Comparison of ENCODE assay signal across 11 cellular contexts in the genomic region with DNA sequence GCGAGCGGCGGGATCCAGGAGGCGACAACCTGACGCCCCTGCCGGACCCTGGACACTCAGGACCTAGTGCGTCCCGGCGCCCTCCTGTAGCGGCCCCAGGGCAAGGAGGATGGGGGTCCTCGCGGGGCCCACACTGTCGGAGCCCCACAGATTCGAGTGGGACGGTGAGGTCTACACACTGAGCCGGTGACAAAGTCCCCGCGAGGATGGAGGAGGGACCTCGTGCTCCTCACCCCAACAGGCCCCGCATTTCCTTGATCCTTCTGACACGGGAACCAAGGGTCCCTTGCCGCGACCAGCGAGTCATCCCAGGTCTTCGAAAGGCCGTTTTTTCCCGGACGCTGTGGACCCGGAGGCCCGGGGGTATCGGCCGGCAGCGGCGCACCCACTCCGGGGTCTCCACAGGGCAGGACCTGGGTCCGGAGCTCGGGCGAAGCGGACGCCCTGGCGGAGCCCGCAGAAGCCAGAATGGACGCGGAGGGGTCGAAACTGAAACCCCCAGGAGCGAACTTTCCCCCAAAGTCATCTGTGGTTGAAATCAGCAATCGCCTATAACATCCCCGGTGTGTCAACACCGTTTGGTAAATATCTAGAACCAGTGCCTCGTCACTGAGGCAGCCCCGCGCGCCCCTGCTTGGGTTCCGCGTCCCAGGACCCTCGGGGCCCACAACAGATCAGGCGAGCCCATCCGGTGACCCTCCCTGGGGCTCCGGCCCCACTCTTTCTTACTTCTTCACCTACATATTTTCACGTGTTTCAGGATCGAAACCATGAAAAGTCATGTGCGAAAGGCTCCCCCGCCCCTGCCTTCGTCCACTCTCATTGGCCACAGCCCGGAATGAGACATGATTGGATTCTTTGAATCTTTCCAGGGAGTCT. TPM values are rescaled to one million over a fixed set of nuclear protein-coding genes. Genes with fewer than 3 reads are reported as not detected.
A peak's percentile ranks its signal among the peaks of the same experiment; 100 is the strongest.
DNase-seq lines count a peak whose midpoint lies in the region; ATAC-seq and TF ChIP-seq lines count a peak whose summit lies in the region.
"Not testable (repeated sequence)": the region's sequence is repeated elsewhere in the genome, so short reads cannot be mapped to it uniquely, and the experiment has no call there.
"Had no signal": no experiment of that assay in that cellular context is flagged by ENCODE, and none has a peak within 500 bp of the region (broad histone marks: within the 10 kb centered on the region; RNA-seq: fewer than 3 reads in every experiment).

No MANE protein-coding gene starts in this region.

- WGBS in GM23248 (ENCODE audit: low coverage in 1 of 2, low lambda C conversion rate in 2 of 2, missing lambda C conversion rate in 2 of 2), 2 experiments = 10 to 14% methylated on average over 41 to 43 of the region's 65 CpGs
- WGBS in mammary epithelial cell (ENCODE audit: low coverage, missing lambda C conversion rate) = 17% methylated on average over 13 of the region's 65 CpGs
- WGBS in sigmoid colon, 2 donors = 7 to 9% methylated on average over 41 to 51 of the region's 65 CpGs

- H3K9me2 ChIP-seq in GM23248 (ENCODE audit: insufficient read depth) = not testable (repeated sequence)

- not testable (repeated sequence) for H3K79me2 ChIP-seq in GM23248 (ENCODE audit: insufficient read depth); mammary epithelial cell (ENCODE audit: insufficient read depth, low read length); fibroblast of lung (ENCODE audit: control insufficient read depth, insufficient read depth, low read length)

- not testable (repeated sequence) for TF ChIP-seq POLR2A in sigmoid colon (IDR thresholded peaks at IDR 0.05)

- not testable (repeated sequence) for H3K36me3 Mint-ChIP-seq in T-helper 17 cell (ENCODE audit: low read depth); activated T-cell treated with anti-CD3 and anti-CD28 coated beads, Interleukin-2, amount 50 U/mL, for 72 hours (ENCODE audit: insufficient read depth in 2 of 2)

- not testable (repeated sequence) for BruUV-seq in mammary epithelial cell (replicated peaks; lab: Mats Ljungman, UMichigan)

- TF ChIP-seq EP300 in sigmoid colon (IDR thresholded peaks at IDR 0.05) = not testable (repeated sequence)

- not testable (repeated sequence) for ATAC-seq in T-helper 17 cell
- peak; percentile 34 to 60 for ATAC-seq in activated T-cell treated with anti-CD3 and anti-CD28 coated beads, Interleukin-2, amount 50 U/mL, for 72 hours (replicated peaks in 1 of 2)

- not testable (repeated sequence) for H2AFZ ChIP-seq in GM23248; fibroblast of lung (ENCODE audit: low read length)
- H2AFZ ChIP-seq in mammary epithelial cell (ENCODE audit: low read depth, low read length) = peak overlapping the region; percentile 26

- H3K36me3 ChIP-seq in GM23248 (ENCODE audit: low read depth); mammary epithelial cell (ENCODE audit: insufficient read depth, low read length); fibroblast of lung (ENCODE audit: control insufficient read depth, insufficient read depth, low read length); sigmoid colon: not testable (repeated sequence)

- H3K27me3 Mint-ChIP-seq in T-helper 17 cell = peaks cover 80% of the 10 kb centered on the region
- H3K27me3 Mint-ChIP-seq in activated T-cell treated with anti-CD3 and anti-CD28 coated beads, Interleukin-2, amount 50 U/mL, for 72 hours (ENCODE audit: low read depth) = peaks cover 82% of the 10 kb centered on the region

- H3K27me3 ChIP-seq in GM23248 (replicated peaks; ENCODE audit: insufficient read depth) = peaks cover 51% of the 10 kb centered on the region
- not testable (repeated sequence) for H3K27me3 ChIP-seq in mammary epithelial cell (ENCODE audit: insufficient read depth, low read length)
- H3K27me3 ChIP-seq in fibroblast of lung (ENCODE audit: control insufficient read depth, insufficient read depth, low read length) = peaks cover 41% of the 10 kb centered on the region
- H3K27me3 ChIP-seq in sigmoid colon = peaks cover 19 to 94% (median 58%) of the 10 kb centered on the region in 3 donors

- not testable (repeated sequence) for H3K4me1 Mint-ChIP-seq in T-helper 17 cell; activated T-cell treated with anti-CD3 and anti-CD28 coated beads, Interleukin-2, amount 50 U/mL, for 72 hours (ENCODE audit: low read depth)

- not testable (repeated sequence) for DNase-seq in GM23248; T-helper 17 cell; activated T-cell treated with anti-CD3 and anti-CD28 coated beads, Interleukin-2, amount 50 U/mL, for 72 hours; mammary epithelial cell; fibroblast of lung (ENCODE audit: low read depth in 2 of 2)
- DNase-seq in mesenteric fat pad (ENCODE audit: low spot score) (peak; percentile 71), sigmoid colon (peak; percentile 45)

- not testable (repeated sequence) for H4K20me1 ChIP-seq in GM23248 (ENCODE audit: insufficient read depth); mammary epithelial cell (ENCODE audit: insufficient read depth, low read length); fibroblast of lung (ENCODE audit: control insufficient read depth, extremely low read depth, insufficient read depth, low read length)

- not testable (repeated sequence) for H3K9me3 Mint-ChIP-seq in activated T-cell treated with anti-CD3 and anti-CD28 coated beads, Interleukin-2, amount 50 U/mL, for 72 hours

- dilution Hi-C loops in mammary epithelial cell (cut with HindIII; ENCODE audit: low sequenced_read_pairs) = not testable (repeated sequence)

- in situ Hi-C loops in GM23248 (cut with MboI); mammary epithelial cell (cut with MboI; ENCODE audit: low sequenced_read_pairs in 2 of 2): not testable (repeated sequence)

- H3K4me1 ChIP-seq in GM23248 (ENCODE audit: insufficient read depth); mammary epithelial cell (ENCODE audit: insufficient read depth, low read length); fibroblast of lung (ENCODE audit: control insufficient read depth, extremely low read depth, insufficient read depth, low read length); sigmoid colon: not testable (repeated sequence)

- H3K9ac ChIP-seq in GM23248; mammary epithelial cell (ENCODE audit: insufficient read depth, low read length); fibroblast of lung (ENCODE audit: insufficient read depth, low read length): not testable (repeated sequence)

- H3K4me3 ChIP-seq in GM23248; fibroblast of lung (replicated peaks in 1 of 4; ENCODE audit: control extremely low read depth in 1 of 4, insufficient read depth in 1 of 4, low read depth in 3 of 4, low read length in 4 of 4); sigmoid colon: not testable (repeated sequence)
- peak overlapping the region in 1 of 3 experiments; percentile 6 for H3K4me3 ChIP-seq in mammary epithelial cell (replicated peaks in 1 of 3; ENCODE audit: insufficient read depth in 1 of 3, low read depth in 2 of 3, low read length in 3 of 3)

- not testable (repeated sequence) for H3K27ac Mint-ChIP-seq in T-helper 17 cell; activated T-cell treated with anti-CD3 and anti-CD28 coated beads, Interleukin-2, amount 50 U/mL, for 72 hours

- TF ChIP-seq CTCF in mammary epithelial cell (conservative IDR thresholded peaks at IDR 0.05 in 1 of 2, IDR thresholded peaks at IDR 0.05 in 1 of 2; ENCODE audit: extremely low read depth in 1 of 2, insufficient read depth in 1 of 2, low read depth in 1 of 2, low read length in 2 of 2); fibroblast of lung (conservative IDR thresholded peaks at IDR 0.05 in 1 of 2, IDR thresholded peaks at IDR 0.05 in 1 of 2; ENCODE audit: low read depth in 1 of 2, low read length in 2 of 2); sigmoid colon (IDR thresholded peaks at IDR 0.05): not testable (repeated sequence)

- intact Hi-C loops in mammary epithelial cell (cut with micrococcal nuclease); sigmoid colon (cut with DNase I): not testable (repeated sequence)

- H3K4me3 Mint-ChIP-seq in T-helper 17 cell = peak overlapping the region; percentile 12
- H3K4me3 Mint-ChIP-seq in activated T-cell treated with anti-CD3 and anti-CD28 coated beads, Interleukin-2, amount 50 U/mL, for 72 hours = peak overlapping the region; percentile 69 to 80

- H3K4me2 ChIP-seq in GM23248 (ENCODE audit: unreplicated experiment) = peak overlapping the region; percentile 28
- H3K4me2 ChIP-seq in mammary epithelial cell (ENCODE audit: insufficient read depth, low read depth, low read length) = peak overlapping the region; percentile 57
- H3K4me2 ChIP-seq in fibroblast of lung (ENCODE audit: extremely low read depth, insufficient read depth, low read length) = peak overlapping the region; percentile 25

- H3F3A ChIP-seq in GM23248 (ENCODE audit: insufficient read depth) = not testable (repeated sequence)

- CTCF ChIA-PET in mammary epithelial cell (lab: Charles Lee; ENCODE audit: low non-redundant PET) = not testable (repeated sequence)

- not testable (repeated sequence) for H3K9me3 ChIP-seq in GM23248 (ENCODE audit: low read depth); T-helper 17 cell (ENCODE audit: control insufficient read depth, low read length, poor library complexity, severe bottlenecking); mammary epithelial cell (replicated peaks; ENCODE audit: insufficient read depth, low read length); fibroblast of lung (ENCODE audit: control insufficient read depth, insufficient read depth, low read depth, low read length); sigmoid colon

- not testable (repeated sequence) for H3K27ac ChIP-seq in GM23248; mammary epithelial cell (ENCODE audit: insufficient read depth, low read depth, low read length); fibroblast of lung (ENCODE audit: insufficient read depth, low read length); sigmoid colon

RNA-seq across cellular contexts. Expression of gene ULBP1, which starts 9.1 kb away (rescaled TPM):
- total RNA-seq in GM23248 (2014; rRNA removed; shearing (Covaris generic)) = 5.8 and 6.1 TPM in 2 replicates
- polyA plus RNA-seq in GM23248 (2016; fragmentation: Nextera tagmentation; extraction: Ambion mirVana) (8.7 and 9.1 TPM in 2 replicates), mammary epithelial cell (1.3 TPM), fibroblast of lung (1.1 and 2.1 TPM in 2 replicates), sigmoid colon (under 1 TPM in 1 of 3 donors, not detected in 2; 0.09 TPM)
- total RNA-seq in T-helper 17 cell (under 1 TPM in 1 of 2 donors, not detected in 1; 0.20 TPM), mammary epithelial cell (10 to 100 TPM in 1 of 2 donors, 1 to 10 TPM in 1; 5.2 to 23.5 TPM), fibroblast of lung (0.26 and 0.83 TPM in 2 replicates), mesenteric fat pad (0.19 TPM), sigmoid colon (under 1 TPM in 1 of 4 donors, not detected in 3; 0.55 TPM)
- 10 to 100 TPM in 1 of 2 donors, 1 to 10 TPM in 1; 9.4 to 12.4 TPM for total RNA-seq in activated T-cell treated with anti-CD3 and anti-CD28 coated beads, Interleukin-2, amount 50 U/mL, for 72 hours
- polyA minus RNA-seq in mammary epithelial cell (not detected), fibroblast of lung (ENCODE audit: low replicate concordance) (1.5 TPM in 1 of 2 replicates, not detected in the other)
- polyA plus RNA-seq in fibroblast of lung (2012) = 0.89 and 1.5 TPM in 2 replicates
- total RNA-seq: Peyer's patch, vagina had no signal

RNA-seq across cellular contexts. Expression of gene ULBP2, which starts 12.8 kb away (rescaled TPM):
- total RNA-seq in GM23248 (2014; rRNA removed; shearing (Covaris generic)) = 11.4 and 23.8 TPM in 2 replicates
- polyA plus RNA-seq in GM23248 (2016; fragmentation: Nextera tagmentation; extraction: Ambion mirVana) (29.5 and 30.1 TPM in 2 replicates), mammary epithelial cell (20.7 TPM), fibroblast of lung (6.9 and 10.0 TPM in 2 replicates), sigmoid colon (under 1 TPM in 1 of 3 donors, not detected in 2; 0.34 TPM)
- total RNA-seq in T-helper 17 cell (1 to 10 TPM; 2.8 to 3.7 TPM), mammary epithelial cell (10 to 100 TPM; 12.9 to 14.5 TPM), fibroblast of lung (1.0 and 1.8 TPM in 2 replicates), mesenteric fat pad (0.96 TPM), sigmoid colon (not detected)
- 1 to 10 TPM in 1 of 2 donors, under 1 TPM in 1; 1.00 to 1.5 TPM for total RNA-seq in activated T-cell treated with anti-CD3 and anti-CD28 coated beads, Interleukin-2, amount 50 U/mL, for 72 hours
- polyA minus RNA-seq in mammary epithelial cell (1.7 TPM), fibroblast of lung (ENCODE audit: low replicate concordance) (1.7 and 3.3 TPM in 2 replicates)
- 4.3 and 6.1 TPM in 2 replicates for polyA plus RNA-seq in fibroblast of lung (2012)
- total RNA-seq: Peyer's patch, vagina had no signal

RNA-seq across cellular contexts. Expression of gene RAET1G, which starts 31.7 kb away (rescaled TPM):
- 5.2 and 8.9 TPM in 2 replicates for total RNA-seq in GM23248 (2014; rRNA removed; shearing (Covaris generic))
- polyA plus RNA-seq in GM23248 (2016; fragmentation: Nextera tagmentation; extraction: Ambion mirVana) = 15.5 and 15.8 TPM in 2 replicates
- not detected for total RNA-seq in T-helper 17 cell
- not detected for total RNA-seq in activated T-cell treated with anti-CD3 and anti-CD28 coated beads, Interleukin-2, amount 50 U/mL, for 72 hours
- total RNA-seq in mammary epithelial cell = 10 to 100 TPM in 1 of 2 donors, 1 to 10 TPM in 1; 6.3 to 28.8 TPM
- 32.3 TPM for polyA plus RNA-seq in mammary epithelial cell
- polyA minus RNA-seq in mammary epithelial cell = 3.1 TPM
- total RNA-seq in fibroblast of lung = 3.3 and 8.8 TPM in 2 replicates
- polyA plus RNA-seq in fibroblast of lung = 3.3 and 8.9 TPM in 2 replicates
- polyA plus RNA-seq in fibroblast of lung (2012) = 3.7 and 9.9 TPM in 2 replicates
- 1.8 and 10.8 TPM in 2 replicates for polyA minus RNA-seq in fibroblast of lung (ENCODE audit: low replicate concordance)
- 0.51 TPM for total RNA-seq in mesenteric fat pad
- not detected for total RNA-seq in sigmoid colon
- polyA plus RNA-seq in sigmoid colon = under 1 TPM in 1 of 3 donors, not detected in 2; 0.23 TPM
- total RNA-seq: activated B cell treated with CpG ODN at 0.5 μM for 24 hours, Peyer's patch, testis had no signal

RNA-seq across cellular contexts. Expression of gene RAET1E, which starts 56.7 kb away (rescaled TPM):
- total RNA-seq in GM23248 (2014; rRNA removed; shearing (Covaris generic)) = 8.6 and 10.4 TPM in 2 replicates
- polyA plus RNA-seq in GM23248 (2016; fragmentation: Nextera tagmentation; extraction: Ambion mirVana) = 8.1 and 8.8 TPM in 2 replicates
- under 1 TPM in 1 of 2 donors, not detected in 1; 0.55 TPM for total RNA-seq in T-helper 17 cell
- not detected for total RNA-seq in activated T-cell treated with anti-CD3 and anti-CD28 coated beads, Interleukin-2, amount 50 U/mL, for 72 hours
- 10 to 100 TPM in 1 of 2 donors, 1 to 10 TPM in 1; 9.2 to 15.0 TPM for total RNA-seq in mammary epithelial cell
- polyA plus RNA-seq in mammary epithelial cell = 18.5 TPM
- not detected for polyA minus RNA-seq in mammary epithelial cell
- total RNA-seq in fibroblast of lung = 0.51 and 1.5 TPM in 2 replicates
- polyA plus RNA-seq in fibroblast of lung = 0.12 and 0.70 TPM in 2 replicates
- 0.13 and 0.89 TPM in 2 replicates for polyA plus RNA-seq in fibroblast of lung (2012)
- polyA minus RNA-seq in fibroblast of lung (ENCODE audit: low replicate concordance) = 0.63 TPM in 1 of 2 replicates, not detected in the other
- 0.29 TPM for total RNA-seq in mesenteric fat pad
- total RNA-seq in sigmoid colon = under 1 TPM in 1 of 4 donors, not detected in 3; 0.33 TPM
- polyA plus RNA-seq in sigmoid colon = under 1 TPM in 1 of 3 donors, not detected in 2; 0.15 TPM
- total RNA-seq: activated B cell treated with CpG ODN at 0.5 μM for 24 hours, Peyer's patch had no signal
